Comparison of ENCODE assay signal across 23 cellular contexts in the genomic region with DNA sequence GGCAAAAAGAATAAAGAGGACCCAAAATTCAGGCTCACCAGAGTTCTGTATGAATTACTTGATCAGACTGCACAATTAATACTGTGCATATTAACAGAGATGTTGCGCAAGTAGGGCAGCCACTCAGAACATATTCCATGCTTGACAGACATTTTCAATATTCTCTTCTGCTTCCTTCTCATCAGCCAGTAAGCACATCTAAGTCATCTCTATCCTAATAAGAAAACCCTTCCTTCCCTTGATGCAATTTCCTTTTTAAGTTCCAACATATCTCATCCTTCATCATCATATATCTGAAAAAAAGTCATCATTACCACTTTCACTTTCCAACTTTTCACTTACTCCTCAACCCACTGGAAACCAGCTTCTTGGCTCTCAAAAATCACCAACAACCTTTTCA. TPM values are rescaled to one million over a fixed set of nuclear protein-coding genes. Genes with fewer than 3 reads are reported as not detected.
DNase-seq lines count a peak whose midpoint lies in the region; ATAC-seq, FAIRE-seq and TF ChIP-seq lines count a peak whose summit lies in the region.
"Had no signal": no experiment of that assay in that cellular context is flagged by ENCODE, and none has a peak within 500 bp of the region (broad histone marks: within the 10 kb centered on the region; RNA-seq: fewer than 3 reads in every experiment).

No MANE protein-coding gene starts in this region.

- no peak overlapping the region for H2AFZ ChIP-seq in HepG2 (ENCODE audit: low read length)

- no peak for TF ChIP-seq CTCF in HepG2 (CRISPR knock-in tag; IDR thresholded peaks at IDR 0.05)
- no peak for TF ChIP-seq CTCF in body of pancreas (IDR thresholded peaks at IDR 0.05)
- TF ChIP-seq CTCF in nephron progenitor cell (IDR thresholded peaks at IDR 0.05): no peak
- no peak for TF ChIP-seq CTCF in glutamatergic neuron (IDR thresholded peaks at IDR 0.05; ENCODE audit: partially characterized antibody, unreplicated experiment)

- no TSS peak for BruUV-seq in HepG2 (replicated peaks; lab: Mats Ljungman, UMichigan)

- peaks cover 49% of the 10 kb centered on the region for H3K4me1 ChIP-seq in HepG2 (ENCODE audit: insufficient read depth, low read length)
- H3K4me1 ChIP-seq in body of pancreas: peaks cover 8% of the 10 kb centered on the region
- H3K4me1 ChIP-seq: ascending aorta, colonic mucosa, gastroesophageal sphincter, Peyer's patch had no signal

- H3K4me2 ChIP-seq in HepG2 (ENCODE audit: low read depth, low read length): no peak overlapping the region

- POLR2A ChIA-PET in HepG2 (lab: Yijun Ruan, JAX): no interaction called here

- no peak overlapping the region for H3K9ac ChIP-seq in HepG2 (ENCODE audit: insufficient read depth, low read depth, low read length)

- CTCF ChIA-PET in HepG2 (lab: Yijun Ruan, JAX; ENCODE audit: low intra/inter-chr PET ratio, low total read pairs): no interaction called here

- H3K27ac ChIP-seq in HepG2 (ENCODE audit: extremely low read length, insufficient read depth, low read length): no peak overlapping the region
- H3K27ac ChIP-seq in body of pancreas: no peak overlapping the region
- H3K27ac ChIP-seq: ascending aorta, colonic mucosa, gastroesophageal sphincter, Peyer's patch, right lobe of liver had no signal

- 100% methylated on average over 1 of the region's 1 CpG for WGBS in HepG2 (ENCODE audit: low lambda C conversion rate)
- 100% methylated on average over 1 of the region's 1 CpG for WGBS in body of pancreas, 2 donors

- no peaks in the 10 kb centered on the region for H4K20me1 ChIP-seq in HepG2 (ENCODE audit: insufficient read depth, low read length)

- no peaks in the 10 kb centered on the region for H3K9me3 Mint-ChIP-seq in activated naive CD8-positive, alpha-beta T cell (ENCODE audit: low read depth)
- H3K9me3 Mint-ChIP-seq in nephron progenitor cell: no peaks in the 10 kb centered on the region
- H3K9me3 Mint-ChIP-seq in glutamatergic neuron (ENCODE audit: unreplicated experiment): no peaks in the 10 kb centered on the region
- H3K9me3 Mint-ChIP-seq: activated CD4-positive, alpha-beta memory T cell treated with anti-CD3 and anti-CD28 coated beads for 36 hours had no signal

- no peak overlapping the region for H3K4me3 ChIP-seq in HepG2 (replicated peaks in 1 of 3; ENCODE audit: insufficient read depth in 1 of 3, low read depth in 2 of 3, low read length in 3 of 3)
- no peak overlapping the region for H3K4me3 ChIP-seq in body of pancreas
- H3K4me3 ChIP-seq: ascending aorta, colonic mucosa, gastroesophageal sphincter, Peyer's patch, right lobe of liver had no signal

- TF ChIP-seq EP300 in HepG2 (IDR thresholded peaks at IDR 0.05; ENCODE audit: low read depth in 2 of 2, low read length in 2 of 2) (no peak), HepG2 (CRISPR knock-in tag; IDR thresholded peaks at IDR 0.05; ENCODE audit: borderline replicate concordance) (no peak)

- H3K27me3 ChIP-seq in HepG2 (ENCODE audit: control insufficient read depth in 1 of 2, insufficient read depth in 2 of 2, low read length in 2 of 2) (no peaks in the 10 kb centered on the region), body of pancreas (no peaks in the 10 kb centered on the region)
- H3K27me3 ChIP-seq: colonic mucosa, gastroesophageal sphincter, Peyer's patch, right lobe of liver had no signal

- H3K4me1 Mint-ChIP-seq in activated naive CD8-positive, alpha-beta T cell (ENCODE audit: low read depth): peaks cover 21% of the 10 kb centered on the region
- peaks cover 35% of the 10 kb centered on the region for H3K4me1 Mint-ChIP-seq in nephron progenitor cell
- H3K4me1 Mint-ChIP-seq in glutamatergic neuron (ENCODE audit: low read depth, unreplicated experiment): no peaks in the 10 kb centered on the region

- H3K4me3 Mint-ChIP-seq in activated naive CD8-positive, alpha-beta T cell: peak overlapping the region; percentile 38
- H3K4me3 Mint-ChIP-seq in nephron progenitor cell (no peak overlapping the region), glutamatergic neuron (ENCODE audit: unreplicated experiment) (no peak overlapping the region)
- H3K4me3 Mint-ChIP-seq: activated CD4-positive, alpha-beta memory T cell treated with anti-CD3 and anti-CD28 coated beads for 36 hours had no signal

- H3K36me3 ChIP-seq in HepG2 (replicated peaks in 1 of 2; ENCODE audit: control insufficient read depth in 1 of 2, insufficient read depth in 2 of 2, low read length in 2 of 2): no peaks in the 10 kb centered on the region
- H3K36me3 ChIP-seq in body of pancreas (replicated peaks in 1 of 2; ENCODE audit: insufficient read depth in 1 of 2, low read depth in 2 of 2): no peaks in the 10 kb centered on the region
- H3K36me3 ChIP-seq: ascending aorta, colonic mucosa, gastroesophageal sphincter, Peyer's patch, right lobe of liver had no signal

- TF ChIP-seq RAD21 in HepG2 (CRISPR knock-in tag; IDR thresholded peaks at IDR 0.05): no peak

- peaks cover 82% of the 10 kb centered on the region for H3K79me2 ChIP-seq in HepG2 (ENCODE audit: insufficient read depth, low read length)

- H3K27me3 Mint-ChIP-seq in activated naive CD8-positive, alpha-beta T cell: no peaks in the 10 kb centered on the region
- H3K27me3 Mint-ChIP-seq in nephron progenitor cell (ENCODE audit: low read depth, poor library complexity): peaks cover 55% of the 10 kb centered on the region
- H3K27me3 Mint-ChIP-seq in glutamatergic neuron (ENCODE audit: unreplicated experiment): no peaks in the 10 kb centered on the region
- H3K27me3 Mint-ChIP-seq: activated CD4-positive, alpha-beta memory T cell treated with anti-CD3 and anti-CD28 coated beads for 36 hours had no signal

- H3K9me3 ChIP-seq in HepG2 (ENCODE audit: low read length) (no peaks in the 10 kb centered on the region), body of pancreas (no peaks in the 10 kb centered on the region)
- H3K9me3 ChIP-seq: ascending aorta, colonic mucosa, gastroesophageal sphincter, Peyer's patch, right lobe of liver had no signal

- in situ Hi-C loops in HepG2 (cut with HindIII; ENCODE audit: extremely low pct_ligation_motif_present, low pct_unique_long_range_greater_than_20kb): no loop called here

- no peak overlapping the region for H3K27ac Mint-ChIP-seq in activated naive CD8-positive, alpha-beta T cell
- H3K27ac Mint-ChIP-seq in nephron progenitor cell: no peak overlapping the region
- H3K27ac Mint-ChIP-seq in glutamatergic neuron (ENCODE audit: unreplicated experiment): no peak overlapping the region
- H3K27ac Mint-ChIP-seq: activated CD4-positive, alpha-beta memory T cell treated with anti-CD3 and anti-CD28 coated beads for 36 hours had no signal

- FAIRE-seq in GM12891 (lab: Jason Lieb, UNC) (peak; percentile 80), HepG2 (lab: Jason Lieb, UNC) (no peak)
- FAIRE-seq: TTC549 had no signal

- H3K36me3 Mint-ChIP-seq in activated naive CD8-positive, alpha-beta T cell: peaks cover 2% of the 10 kb centered on the region
- H3K36me3 Mint-ChIP-seq in nephron progenitor cell (ENCODE audit: low read depth): no peaks in the 10 kb centered on the region
- H3K36me3 Mint-ChIP-seq in glutamatergic neuron (ENCODE audit: unreplicated experiment): no peaks in the 10 kb centered on the region
- H3K36me3 Mint-ChIP-seq: activated CD4-positive, alpha-beta memory T cell treated with anti-CD3 and anti-CD28 coated beads for 36 hours had no signal

- ATAC-seq in HepG2 (no peak), body of pancreas (no peak)
- ATAC-seq: gastroesophageal sphincter had no signal

- DNase-seq in AML-193 (lab: John Stamatoyannopoulos, UW) (peak; percentile 14 to 28), GM12891 (ENCODE audit: insufficient read length, low spot score) (no peak), HepG2 (ENCODE audit: low spot score) (no peak), posterior vena cava (ENCODE audit: low spot score) (no peak), body of pancreas (no peak), nephron progenitor cell (no peak), glutamatergic neuron (no peak)
- DNase-seq: activated CD4-positive, alpha-beta memory T cell treated with anti-CD3 and anti-CD28 coated beads for 36 hours; colonic mucosa; DMS 273 treated with DMSO at 0.1 percent for 48 hours; GOT3; KBM-7; NCI-H1105 treated with DMSO at 0.1 percent for 48 hours; NCI-H526 treated with DMSO at 0.1 percent for 48 hours; nucleus accumbens; Peyer's patch; right lobe of liver; stimulated activated CD4-positive, alpha-beta T cell treated with anti-CD3 and anti-CD28 coated beads, Interleukin-1b, Interleukin-23, amount 100 ng/mL, for 48 hours; substantia nigra had no signal

- TF ChIP-seq POLR2A in GM12891 (IDR thresholded peaks at IDR 0.05; ENCODE audit: low read depth, low read length) (no peak), HepG2 (IDR thresholded peaks at IDR 0.05; ENCODE audit: insufficient read depth in 1 of 2, low read depth in 2 of 2, low read length in 2 of 2) (no peak), body of pancreas (IDR thresholded peaks at IDR 0.05) (no peak)

- intact Hi-C loops in HepG2 (cut with micrococcal nuclease; ENCODE audit: unreplicated experiment) (no loop called here), posterior vena cava (cut with DNase I) (no loop called here), body of pancreas (cut with DNase I) (no loop called here)

RNA-seq across cellular contexts. Expression of a gene that starts 14.3 kb away (rescaled TPM):
- 4.9 TPM for polyA plus RNA-seq in GM12891 (2012; ENCODE audit: low read depth, missing spikeins)
- 155 and 367 TPM in 2 replicates for total RNA-seq in HepG2 (2016; rRNA removed; fragmentation: Illumina TruSeq; extraction: Trizol)
- 13.3 and 14.6 TPM in 2 replicates for total RNA-seq in HepG2 (2016; cell fraction: cytosol; rRNA removed; fragmentation: Illumina TruSeq; extraction: Trizol; ENCODE audit: low read depth)
- total RNA-seq in HepG2 (2016; cell fraction: insoluble cytoplasmic fraction; rRNA removed; fragmentation: Illumina TruSeq; extraction: Trizol): 151 and 343 TPM in 2 replicates
- total RNA-seq in HepG2 (2016; cell fraction: membrane; rRNA removed; fragmentation: Illumina TruSeq; extraction: Trizol): 51.3 and 60.6 TPM in 2 replicates
- 147 and 156 TPM in 2 replicates for total RNA-seq in HepG2 (2016; cell fraction: nucleus; rRNA removed; fragmentation: Illumina TruSeq; extraction: Trizol)
- 184 and 257 TPM in 2 replicates for polyA plus RNA-seq in HepG2 (2011; rRNA removed)
- polyA plus RNA-seq in HepG2 (2011; cell fraction: cytosol; rRNA removed): 176 and 180 TPM in 2 replicates
- polyA plus RNA-seq in HepG2 (2011; cell fraction: nucleus; rRNA removed): 79.2 and 90.5 TPM in 2 replicates
- polyA plus RNA-seq in HepG2 (2012): 89.3 and 124 TPM in 2 replicates
- 13.4 and 13.7 TPM in 2 replicates for polyA plus RNA-seq in HepG2 (2016; cell fraction: cytosol; fragmentation: Illumina TruSeq; extraction: Trizol; ENCODE audit: low read depth)
- 152 and 158 TPM in 2 replicates for polyA plus RNA-seq in HepG2 (2016; cell fraction: insoluble cytoplasmic fraction; fragmentation: Illumina TruSeq; extraction: Trizol; ENCODE audit: low read depth)
- polyA plus RNA-seq in HepG2 (2016; cell fraction: membrane; fragmentation: Illumina TruSeq; extraction: Trizol; ENCODE audit: low read depth): 28.6 and 30.8 TPM in 2 replicates
- 118 and 129 TPM in 2 replicates for polyA plus RNA-seq in HepG2 (2016; cell fraction: nucleus; fragmentation: Illumina TruSeq; extraction: Trizol; ENCODE audit: insufficient read depth, low read depth)
- 456 and 893 TPM in 2 replicates for polyA minus RNA-seq in HepG2 (2011; rRNA and poly(A)+ RNA removed; ENCODE audit: low replicate concordance)
- 213 and 216 TPM in 2 replicates for polyA minus RNA-seq in HepG2 (2011; cell fraction: cytosol; rRNA and poly(A)+ RNA removed)
- polyA minus RNA-seq in HepG2 (2011; cell fraction: nucleus; rRNA and poly(A)+ RNA removed): 149 and 164 TPM in 2 replicates
- 10 to 100 TPM in 1 of 2 donors, 1 to 10 TPM in 1; 9.4 to 15.9 TPM for total RNA-seq in posterior vena cava
- 10 to 100 TPM in 1 of 2 donors, 1 to 10 TPM in 1; 6.3 to 14.8 TPM for total RNA-seq in body of pancreas
- 1.0 TPM for total RNA-seq in glutamatergic neuron (ENCODE audit: unreplicated experiment)

Comparison
In these comparisons a context has a peak if more than half of its experiments do, and no peak if none do; other contexts are left out.
1. DNase-seq: peak in AML-193 (2 of 2); none in GM12891 (single experiment), HepG2 (single experiment), posterior vena cava (single experiment), body of pancreas (0 of 4), nephron progenitor cell (single experiment) and glutamatergic neuron (single experiment).